8 cellular contexts compared by ENCODE assay signal in the genomic region with DNA sequence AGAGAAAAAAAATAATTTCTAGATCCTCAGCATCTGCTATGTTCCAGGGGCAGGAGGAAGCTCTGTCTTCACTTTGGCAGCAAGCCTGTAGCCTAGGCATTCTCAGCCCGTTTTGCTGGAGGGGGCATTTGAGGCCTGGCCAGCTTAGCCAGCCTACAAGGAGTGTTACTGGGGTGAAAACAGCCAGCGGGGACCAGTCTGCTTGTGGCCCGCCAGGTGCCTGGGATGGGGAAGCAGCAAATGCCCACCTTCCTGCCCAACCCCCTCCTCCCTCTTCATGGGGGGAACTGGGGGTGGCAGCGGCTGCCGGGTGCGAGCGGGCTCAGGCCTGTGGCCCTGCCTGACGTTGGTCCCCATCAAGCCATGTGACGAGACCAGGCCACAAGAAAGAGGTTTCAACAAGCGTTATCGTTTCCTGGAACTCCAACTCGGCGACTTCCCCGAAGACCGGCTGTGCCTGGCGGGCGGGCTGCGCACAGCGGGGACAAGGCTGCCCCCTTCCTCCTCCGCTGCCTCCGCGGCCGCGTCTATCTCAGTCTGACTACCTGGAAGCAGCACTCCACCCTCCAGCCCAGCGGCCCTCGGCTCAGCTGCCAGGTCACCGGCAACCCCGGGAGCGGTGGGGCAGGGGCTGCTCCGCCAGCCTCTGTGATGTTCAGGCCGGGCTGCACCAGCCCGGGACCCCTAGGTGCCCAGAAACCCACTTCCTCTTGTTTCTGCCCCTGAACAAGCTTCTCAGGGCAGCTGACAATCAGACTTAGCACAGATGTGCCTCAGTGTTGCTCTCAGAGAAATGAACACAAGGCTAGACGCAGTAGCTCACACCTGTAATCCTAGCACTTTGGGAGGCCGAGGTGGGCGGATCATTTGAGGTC. TPM values are rescaled to one million over a fixed set of nuclear protein-coding genes. Genes with fewer than 3 reads are reported as not detected.
DNase-seq lines count a peak whose midpoint lies in the region; ATAC-seq and TF ChIP-seq lines count a peak whose summit lies in the region.

No MANE protein-coding gene starts in this region.

- H3K9me3 Mint-ChIP-seq in WTC11: no peaks in the 10 kb centered on the region

- H3K36me3 ChIP-seq in tibial nerve (no peaks in the 10 kb centered on the region), testis (ENCODE audit: low read depth, missing control alignments) (no peaks in the 10 kb centered on the region)

- in situ Hi-C loops in GM13976 (cut with MboI; ENCODE audit: low sequenced_read_pairs, unreplicated experiment): no loop called here

- no peaks in the 10 kb centered on the region for H3K27me3 Mint-ChIP-seq in WTC11 (ENCODE audit: low read depth)

- peaks cover 7% of the 10 kb centered on the region; the same call in 1 of the 2 replicates for H3K4me1 Mint-ChIP-seq in WTC11

- TF ChIP-seq CTCF in GM13976 (IDR thresholded peaks at IDR 0.05; ENCODE audit: borderline replicate concordance, control extremely low read depth, extremely low read depth, insufficient read depth, missing control alignments) (no peak), WTC11 (IDR thresholded peaks at IDR 0.05) (no peak), tibial nerve (IDR thresholded peaks at IDR 0.05) (no peak), testis (IDR thresholded peaks at IDR 0.05) (no peak)

- H3K4me1 ChIP-seq in tibial nerve: peaks cover 0 to 9% (median 3%) of the 10 kb centered on the region in 4 donors
- H3K4me1 ChIP-seq in testis: peaks cover 7% of the 10 kb centered on the region

- TF ChIP-seq POLR2A in tibial nerve (IDR thresholded peaks at IDR 0.05) (peak in 1 of 2 donors; percentile 7), testis (IDR thresholded peaks at IDR 0.05) (no peak)

- H3K4me3 ChIP-seq in tibial nerve (no peak overlapping the region), testis (no peak overlapping the region)

- ATAC-seq in HG02884 (IDR thresholded peaks at IDR 0.05; ENCODE audit: unreplicated experiment) (peak; percentile 48), WTC11 (peak; percentile 85)

- peak in 1 of 2 donors; percentile 19 for TF ChIP-seq EP300 in tibial nerve (IDR thresholded peaks at IDR 0.05)

- H3K9me3 ChIP-seq in tibial nerve (no peaks in the 10 kb centered on the region), testis (no peaks in the 10 kb centered on the region)

- intact Hi-C loops in testis (cut with DNase I; ENCODE audit: low total_unique reads): no loop called here

- H3K27ac Mint-ChIP-seq in WTC11: no peak overlapping the region

- POLR2A ChIA-PET in WTC11 (lab: Charles Lee): no interaction called here

- H3K36me3 Mint-ChIP-seq in WTC11: no peaks in the 10 kb centered on the region

- no peak overlapping the region for H3K4me3 Mint-ChIP-seq in WTC11

- peak overlapping the region in 1 of 4 donors; percentile 78 for H3K27ac ChIP-seq in tibial nerve
- no peak overlapping the region for H3K27ac ChIP-seq in testis

- peak; percentile 81 for DNase-seq in GM13976 (ENCODE audit: low spot score)
- peak; percentile 56 for DNase-seq in WTC11 (ENCODE audit: low spot score)
- DNase-seq in cerebellar cortex (ENCODE audit: low spot score): peak; percentile 55
- DNase-seq in stimulated activated CD4-positive, alpha-beta T cell treated with anti-CD3 and anti-CD28 coated beads, Interleukin-12 subunit alpha, Interleukin-12 subunit beta, amount 100 ng/mL, for 48 hours (ENCODE audit: low read depth in 2 of 3, low spot score in 1 of 3): peak; percentile 90 to 93 (median 91)
- no peak for DNase-seq in middle frontal gyrus (ENCODE audit: extremely low spot score, low spot score)
- no peak for DNase-seq in tibial nerve (ENCODE audit: low spot score in 2 of 2)
- DNase-seq in testis: no peak

- CTCF ChIA-PET in WTC11 (lab: Charles Lee): interaction anchor here (0.8 to 1.4 kb wide), 5 partner anchors 21 to 262 kb away, joined by 3 to 5 read pairs (median 3); a partner anchor contains a TSS

- 47 to 61% methylated on average over 20 to 34 of the region's 35 CpGs for WGBS in tibial nerve, 2 donors
- 46 to 62% methylated on average over 32 to 35 of the region's 35 CpGs for WGBS in testis, 2 donors

- H3K27me3 ChIP-seq in tibial nerve (peaks cover 0 to 3% of the 10 kb centered on the region in 2 donors), testis (no peaks in the 10 kb centered on the region)

TF ChIP-seq in WTC11, 78 proteins besides CTCF, POLR2A, EP300 and RAD21 (continues in another document):
- no peak for TF ChIP-seq CREM (CRISPR knock-in tag; IDR thresholded peaks at IDR 0.05)
- no peak for TF ChIP-seq ZNF263 (CRISPR knock-in tag; IDR thresholded peaks at IDR 0.05; ENCODE audit: low read depth)
- TF ChIP-seq GTF2I (CRISPR knock-in tag; conservative IDR thresholded peaks at IDR 0.05): no peak
- TF ChIP-seq FOXP1 (CRISPR knock-in tag; IDR thresholded peaks at IDR 0.05; ENCODE audit: borderline replicate concordance): 0 out of 2 replicates have a peak, but pooled peaks have one; percentile 29
- TF ChIP-seq, protein P1, sequence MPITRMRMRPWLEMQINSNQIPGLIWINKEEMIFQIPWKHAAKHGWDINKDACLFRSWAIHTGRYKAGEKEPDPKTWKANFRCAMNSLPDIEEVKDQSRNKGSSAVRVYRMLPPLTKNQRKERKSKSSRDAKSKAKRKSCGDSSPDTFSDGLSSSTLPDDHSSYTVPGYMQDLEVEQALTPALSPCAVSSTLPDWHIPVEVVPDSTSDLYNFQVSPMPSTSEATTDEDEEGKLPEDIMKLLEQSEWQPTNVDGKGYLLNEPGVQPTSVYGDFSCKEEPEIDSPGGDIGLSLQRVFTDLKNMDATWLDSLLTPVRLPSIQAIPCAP (CRISPR knock-in tag; IDR thresholded peaks at IDR 0.05): no peak
- TF ChIP-seq ZNF121 (CRISPR knock-in tag; IDR thresholded peaks at IDR 0.05): no peak
- TF ChIP-seq, protein P2, sequence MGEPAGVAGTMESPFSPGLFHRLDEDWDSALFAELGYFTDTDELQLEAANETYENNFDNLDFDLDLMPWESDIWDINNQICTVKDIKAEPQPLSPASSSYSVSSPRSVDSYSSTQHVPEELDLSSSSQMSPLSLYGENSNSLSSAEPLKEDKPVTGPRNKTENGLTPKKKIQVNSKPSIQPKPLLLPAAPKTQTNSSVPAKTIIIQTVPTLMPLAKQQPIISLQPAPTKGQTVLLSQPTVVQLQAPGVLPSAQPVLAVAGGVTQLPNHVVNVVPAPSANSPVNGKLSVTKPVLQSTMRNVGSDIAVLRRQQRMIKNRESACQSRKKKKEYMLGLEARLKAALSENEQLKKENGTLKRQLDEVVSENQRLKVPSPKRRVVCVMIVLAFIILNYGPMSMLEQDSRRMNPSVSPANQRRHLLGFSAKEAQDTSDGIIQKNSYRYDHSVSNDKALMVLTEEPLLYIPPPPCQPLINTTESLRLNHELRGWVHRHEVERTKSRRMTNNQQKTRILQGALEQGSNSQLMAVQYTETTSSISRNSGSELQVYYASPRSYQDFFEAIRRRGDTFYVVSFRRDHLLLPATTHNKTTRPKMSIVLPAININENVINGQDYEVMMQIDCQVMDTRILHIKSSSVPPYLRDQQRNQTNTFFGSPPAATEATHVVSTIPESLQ (CRISPR knock-in tag; IDR thresholded peaks at IDR 0.05): no peak
- TF ChIP-seq, protein P3, sequence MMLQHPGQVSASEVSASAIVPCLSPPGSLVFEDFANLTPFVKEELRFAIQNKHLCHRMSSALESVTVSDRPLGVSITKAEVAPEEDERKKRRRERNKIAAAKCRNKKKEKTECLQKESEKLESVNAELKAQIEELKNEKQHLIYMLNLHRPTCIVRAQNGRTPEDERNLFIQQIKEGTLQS (CRISPR knock-in tag; conservative IDR thresholded peaks at IDR 0.05): no peak
- no peak for TF ChIP-seq ZNF219 (CRISPR knock-in tag; IDR thresholded peaks at IDR 0.05; ENCODE audit: borderline replicate concordance)
- TF ChIP-seq HMGA2 (CRISPR knock-in tag; IDR thresholded peaks at IDR 0.05): no peak
- TF ChIP-seq KAT7 (CRISPR knock-in tag; IDR thresholded peaks at IDR 0.05; ENCODE audit: borderline replicate concordance): no peak
- TF ChIP-seq TEAD4 (CRISPR knock-in tag; IDR thresholded peaks at IDR 0.05): no peak
- TF ChIP-seq JAZF1 (CRISPR knock-in tag; IDR thresholded peaks at IDR 0.05): no peak
- TF ChIP-seq, protein P4, sequence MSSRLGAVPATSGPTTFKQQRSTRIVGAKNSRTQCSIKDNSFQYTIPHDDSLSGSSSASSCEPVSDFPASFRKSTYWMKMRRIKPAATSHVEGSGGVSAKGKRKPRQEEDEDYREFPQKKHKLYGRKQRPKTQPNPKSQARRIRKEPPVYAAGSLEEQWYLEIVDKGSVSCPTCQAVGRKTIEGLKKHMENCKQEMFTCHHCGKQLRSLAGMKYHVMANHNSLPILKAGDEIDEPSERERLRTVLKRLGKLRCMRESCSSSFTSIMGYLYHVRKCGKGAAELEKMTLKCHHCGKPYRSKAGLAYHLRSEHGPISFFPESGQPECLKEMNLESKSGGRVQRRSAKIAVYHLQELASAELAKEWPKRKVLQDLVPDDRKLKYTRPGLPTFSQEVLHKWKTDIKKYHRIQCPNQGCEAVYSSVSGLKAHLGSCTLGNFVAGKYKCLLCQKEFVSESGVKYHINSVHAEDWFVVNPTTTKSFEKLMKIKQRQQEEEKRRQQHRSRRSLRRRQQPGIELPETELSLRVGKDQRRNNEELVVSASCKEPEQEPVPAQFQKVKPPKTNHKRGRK (CRISPR knock-in tag; IDR thresholded peaks at IDR 0.05; ENCODE audit: borderline replicate concordance): 0 out of 2 replicates have a peak, but pooled peaks have one; percentile 38
- TF ChIP-seq ATF1 (CRISPR knock-in tag; IDR thresholded peaks at IDR 0.05): no peak
- TF ChIP-seq NFYB (CRISPR knock-in tag; conservative IDR thresholded peaks at IDR 0.05; ENCODE audit: low read depth): no peak

RNA-seq across cellular contexts. Expression of a gene that starts 22.9 kb away (rescaled TPM):
- total RNA-seq in WTC11 (2021): 62.3 to 67.1 TPM (median 62.5 TPM) in 3 replicates
- 10 to 100 TPM in 2 of 4 donors, 1 to 10 TPM in 2; 7.4 to 29.6 (median 14.7) TPM for total RNA-seq in tibial nerve
- 10 to 100 TPM; 10.7 to 16.8 TPM for total RNA-seq in testis
- polyA plus RNA-seq in testis (ENCODE audit: insufficient read depth, low read depth, low replicate concordance): 3.6 TPM

RNA-seq across cellular contexts. Expression of a gene that starts 36.0 kb away (rescaled TPM):
- total RNA-seq in WTC11 (2021) (not detected in 3 replicates), tibial nerve (not detected), testis (10 to 100 TPM; 10.2 to 29.8 TPM)
- 38.4 TPM for polyA plus RNA-seq in testis (ENCODE audit: insufficient read depth, low read depth, low replicate concordance)

RNA-seq across cellular contexts. Expression of a gene that starts 40.3 kb away (rescaled TPM):
- total RNA-seq in WTC11 (2021) (not detected in 3 replicates), tibial nerve (not detected), testis (100 to 1,000 TPM; 109 to 383 TPM)
- polyA plus RNA-seq in testis (ENCODE audit: insufficient read depth, low read depth, low replicate concordance): 51.1 TPM

RNA-seq across cellular contexts. Expression of a gene that starts 43.2 kb away (rescaled TPM):
- total RNA-seq in WTC11 (2021): not detected in 3 replicates
- not detected for total RNA-seq in tibial nerve
- over 10,000 TPM in 1 of 2 donors, 1,000 to 10,000 TPM in 1; 3,179 to 16,461 TPM for total RNA-seq in testis
- polyA plus RNA-seq in testis (ENCODE audit: insufficient read depth, low read depth, low replicate concordance): 12,441 TPM

RNA-seq across cellular contexts. Expression of a gene that starts 48.0 kb away (rescaled TPM):
- total RNA-seq in WTC11 (2021) (0.48 TPM in 1 of 3 replicates, not detected in the others), tibial nerve (not detected), testis (over 10,000 TPM in 1 of 2 donors, 1,000 to 10,000 TPM in 1; 7,819 to 32,936 TPM)
- polyA plus RNA-seq in testis (ENCODE audit: insufficient read depth, low read depth, low replicate concordance): 15,171 TPM

Comparison
In these comparisons a context has a peak if more than half of its experiments do, and no peak if none do; other contexts are left out.
1. DNase-seq: peak in GM13976 (single experiment), WTC11 (single experiment), cerebellar cortex (single experiment) and stimulated activated CD4-positive, alpha-beta T cell treated with anti-CD3 and anti-CD28 coated beads, Interleukin-12 subunit alpha, Interleukin-12 subunit beta, amount 100 ng/mL, for 48 hours (3 of 3); none in middle frontal gyrus (single experiment), tibial nerve (0 of 2) and testis (single experiment).
2. RNA of a gene that starts 36.0 kb away (total RNA-seq): 10.2 to 29.8 TPM in testis; not detected in WTC11 and not detected in tibial nerve; every median in the first group is over 10 times any median in the second.
3. RNA of a gene that starts 40.3 kb away (total RNA-seq): 109 to 383 TPM in testis; not detected in WTC11 and not detected in tibial nerve; every median in the first group is over 10 times any median in the second.